ENCODE assay signal across 9 cellular contexts in genomic region chr10:16609195-16609594, GRCh38.
"Had no signal": no experiment of that assay in that cellular context is flagged by ENCODE, and none has a peak within 500 bp of the region (broad histone marks: within the 10 kb centered on the region; RNA-seq: fewer than 3 reads in every experiment).

No MANE protein-coding gene starts in this region.

- DNase-seq: GM23248, GOT3, H7, H9, HCEC 1CT, HFFc6 had no signal

- H3K4me3 Mint-ChIP-seq: GM23338, H9, HFFc6 had no signal

- H3K27ac Mint-ChIP-seq: GM23338, H9, HFFc6 had no signal

- FAIRE-seq: H1, H54 had no signal

- H3K9me3 Mint-ChIP-seq: GM23338, H9, HFFc6 had no signal

- H3K4me1 Mint-ChIP-seq: GM23338 had no signal
